ENCODE assay signal across 26 cellular contexts in genomic region chr9:120261419-120261818, GRCh38.
"Had no signal": no experiment of that assay in that cellular context is flagged by ENCODE, and none has a peak within 500 bp of the region (broad histone marks: within the 10 kb centered on the region; RNA-seq: fewer than 3 reads in every experiment).

No MANE protein-coding gene starts in this region.

- DNase-seq: activated CD4-positive, alpha-beta memory T cell treated with anti-CD3 and anti-CD28 coated beads, Interleukin-2, amount 10 ng/mL, durations not matched to agents 7 days and 5 days; activated CD4-positive, alpha-beta T cell treated with anti-CD3 and anti-CD28 coated beads for 1 hour; activated CD4-positive, alpha-beta T cell treated with anti-CD3 and anti-CD28 coated beads for 4 hours; activated CD4-positive, alpha-beta T cell treated with anti-CD3 and anti-CD28 coated beads, Interleukin-2, amount 10 ng/mL, durations not matched to agents 7 days and 5 days; activated CD4-positive, alpha-beta T cell treated with anti-CD3 and anti-CD28 coated beads, Interleukin-2, amount 50 U/mL, for 4 hours; activated CD8-positive, alpha-beta memory T cell treated with anti-CD3 and anti-CD28 coated beads, Interleukin-2, amount 50 U/mL, for 48 hours; activated gamma-delta T cell treated with Interleukin-2 at 50 U/mL for 16 hours; activated naive CD4-positive, alpha-beta T cell treated with anti-CD3 and anti-CD28 coated beads for 36 hours; activated naive CD8-positive, alpha-beta T cell treated with anti-CD3 and anti-CD28 coated beads for 36 hours; activated naive CD8-positive, alpha-beta T cell treated with anti-CD3 and anti-CD28 coated beads, Interleukin-2, amount 50 U/mL, for 24 hours; activated T-cell treated with anti-CD3 and anti-CD28 coated beads for 4 hours; activated T-cell treated with anti-CD3 and anti-CD28 coated beads, Interleukin-2, amount 50 U/mL, for 24 hours; activated T-cell treated with anti-CD3 and anti-CD28 coated beads, Interleukin-2, amount 50 U/mL, for 72 hours; adrenal gland; amygdala; aorta; body of pancreas; central memory CD4-positive, alpha-beta T cell; cerebellar nuclear complex; colonic mucosa; effector memory CD4-positive, alpha-beta T cell; endodermal cell; foreskin fibroblast; head of caudate nucleus; T-helper 2 cell had no signal

- H3K27me3 ChIP-seq: adrenal gland, body of pancreas, colonic mucosa had no signal

- ATAC-seq: activated naive CD8-positive, alpha-beta T cell treated with anti-CD3 and anti-CD28 coated beads, Interleukin-2, amount 50 U/mL, for 24 hours; activated T-cell treated with anti-CD3 and anti-CD28 coated beads, Interleukin-2, amount 50 U/mL, for 72 hours; body of pancreas; esophagus mucosa had no signal

- H3K9me3 ChIP-seq: adrenal gland, body of pancreas, colonic mucosa had no signal

- H3K4me3 ChIP-seq: adrenal gland, body of pancreas, colonic mucosa had no signal

- H3K4me1 ChIP-seq: adrenal gland, body of pancreas, colonic mucosa had no signal

- H3K36me3 ChIP-seq: adrenal gland, colonic mucosa had no signal

- H3K27ac ChIP-seq: adrenal gland, body of pancreas, colonic mucosa had no signal
